ENCODE assay signal across 19 cellular contexts in genomic region chr7:141534757-141535737, GRCh38.
"Had no signal": no experiment of that assay in that cellular context is flagged by ENCODE, and none has a peak within 500 bp of the region (broad histone marks: within the 10 kb centered on the region; RNA-seq: fewer than 3 reads in every experiment).

No MANE protein-coding gene starts in this region.

- H3K27ac ChIP-seq: adrenal gland, ascending aorta, lower lobe of right lung, spleen, thoracic aorta, vagina, VCaP had no signal

- ATAC-seq: activated CD8-positive, alpha-beta T cell treated with anti-CD3 and anti-CD28 coated beads, Interleukin-2, amount 10 ng/mL, durations not matched to agents 7 days and 5 days; activated T-helper 17 cell treated with anti-CD3 and anti-CD28 coated beads, Interleukin-2, amount 50 U/mL, for 72 hours; left colon; lower lobe of right lung had no signal

- H3K9me3 ChIP-seq: adrenal gland, ascending aorta, lower lobe of right lung, spleen, thoracic aorta, vagina had no signal

- H3K27me3 ChIP-seq: adrenal gland, ascending aorta, vagina had no signal

- H3K4me1 ChIP-seq: adrenal gland, vagina had no signal

- DNase-seq: activated CD4-positive, alpha-beta T cell treated with anti-CD3 and anti-CD28 coated beads, Interleukin-2, amount 50 U/mL, for 1 hour; activated CD4-positive, CD25-positive, alpha-beta regulatory T cell treated with anti-CD3 and anti-CD28 coated beads, Interleukin-2, amount 50 U/mL, for 72 hours; activated CD8-positive, alpha-beta T cell treated with anti-CD3 and anti-CD28 coated beads, Interleukin-2, amount 10 ng/mL, durations not matched to agents 7 days and 5 days; activated T-cell treated with anti-CD3 and anti-CD28 coated beads, Interleukin-2, amount 50 U/mL, for 24 hours; adrenal gland; effector memory CD4-positive, alpha-beta T cell; islet precursor cell; left colon; lower lobe of right lung; naive B cell; nucleus accumbens; spleen; stimulated activated CD4-positive, alpha-beta T cell treated with anti-CD3 and anti-CD28 coated beads, Interleukin-4, amount 100 ng/mL, for 1 hour; stimulated activated naive CD4-positive, alpha-beta T cell had no signal

- H3K4me3 ChIP-seq: adrenal gland, ascending aorta, lower lobe of right lung, spleen, thoracic aorta, vagina had no signal
